ENCODE assay signal across 18 cellular contexts in the genomic region with DNA sequence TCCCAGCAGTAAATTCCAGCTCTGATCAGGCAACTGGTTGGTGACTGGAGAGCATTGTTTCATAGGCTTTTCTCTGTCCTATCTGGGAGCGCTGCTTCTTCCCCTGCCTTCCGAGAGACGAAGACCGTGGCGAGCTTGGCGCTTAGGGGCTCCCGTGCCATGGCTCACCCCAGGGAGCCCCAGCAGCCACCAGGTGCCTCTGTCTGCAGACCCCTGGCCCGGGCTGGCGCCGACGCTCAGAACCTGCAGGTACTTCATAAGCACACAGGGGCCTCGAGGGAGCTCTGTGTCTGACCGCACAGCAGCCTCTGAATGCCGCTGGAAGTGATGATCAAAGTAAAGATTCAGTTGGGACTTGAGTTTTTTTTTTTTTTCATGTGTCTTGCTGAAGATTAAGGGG. TPM values are rescaled to one million over a fixed set of nuclear protein-coding genes. Genes with fewer than 3 reads are reported as not detected.
DNase-seq lines count a peak whose midpoint lies in the region; ATAC-seq, FAIRE-seq and TF ChIP-seq lines count a peak whose summit lies in the region.
"Had no signal": no experiment of that assay in that cellular context is flagged by ENCODE, and none has a peak within 500 bp of the region (broad histone marks: within the 10 kb centered on the region; RNA-seq: fewer than 3 reads in every experiment).

No MANE protein-coding gene starts in this region.

- H3K4me1 ChIP-seq in BLaER1 (peaks cover 32% of the 10 kb centered on the region), IMR-90 (ENCODE audit: control insufficient read depth, insufficient read depth, low read length) (no peaks in the 10 kb centered on the region), endothelial cell of umbilical vein (ENCODE audit: control insufficient read depth, extremely low read depth, insufficient read depth, low read length) (no peaks in the 10 kb centered on the region), psoas muscle (no peaks in the 10 kb centered on the region)
- H3K4me1 ChIP-seq: BE2C had no signal

- in situ Hi-C loops in IMR-90 (cut with MboI; ENCODE audit: low sequenced_read_pairs) = no loop called here

- H3K79me1 ChIP-seq in IMR-90 (ENCODE audit: low read depth in 1 of 2, low read length in 2 of 2) = peaks cover 0 to 25% of the 10 kb centered on the region in 2 experiments; a peak in 3 of 4 replicates

- H2BK20ac ChIP-seq in IMR-90 (ENCODE audit: low read depth, low read length) = no peak overlapping the region

- H2BK5ac ChIP-seq in IMR-90 (ENCODE audit: low read depth, low read length, poor library complexity, severe bottlenecking) = no peak overlapping the region

- no peaks in the 10 kb centered on the region for H3K79me2 ChIP-seq in endothelial cell of umbilical vein (ENCODE audit: control insufficient read depth, insufficient read depth, low read length)

- BruUV-seq in IMR-90 (replicated peaks; lab: Mats Ljungman, UMichigan) = TSS peak; percentile 61
- BruUV-seq in endothelial cell of umbilical vein (replicated peaks; lab: Mats Ljungman, UMichigan) = TSS peak; percentile 41

- intact Hi-C loops in IMR-90 (cut with micrococcal nuclease) (loop anchor here (10.0 kb wide), 1 partner anchor 485 kb away; no protein-coding TSS in a partner anchor), endothelial cell of umbilical vein (cut with micrococcal nuclease) (no loop called here), psoas muscle (cut with DNase I) (no loop called here)

- 69% methylated on average over 4 of the region's 14 CpGs; no CpG with 5 or more reads in 1 of the 2 experiments for WGBS in IMR-90 (ENCODE audit: extremely low coverage in 2 of 2, insufficient read length in 1 of 2), 2 experiments
- WGBS in psoas muscle, 3 donors = 93 to 94% (median 94%) methylated on average over 14 of the region's 14 CpGs

- CTCF ChIA-PET in IMR-90 (lab: Yijun Ruan, JAX) = interaction anchor here (0.6 to 0.7 kb wide), 3 partner anchors 18 to 495 kb away, joined by 3 to 4 read pairs (median 3); no protein-coding TSS in a partner anchor
- CTCF ChIA-PET in endothelial cell of umbilical vein (lab: Charles Lee) = interaction anchor here (0.8 to 0.9 kb wide), 2 partner anchors 198 to 484 kb away, joined by 3 to 4 read pairs; no protein-coding TSS in a partner anchor

- peaks cover 1% of the 10 kb centered on the region; the same call in 1 of the 2 replicates for H3K9me1 ChIP-seq in IMR-90 (ENCODE audit: insufficient read depth, low read length)
- no peaks in the 10 kb centered on the region for H3K9me1 ChIP-seq in endothelial cell of umbilical vein (replicated peaks; ENCODE audit: control insufficient read depth, extremely low read depth, insufficient read depth, low read length)

- H3K36me3 ChIP-seq in BLaER1 = peaks cover 74% of the 10 kb centered on the region
- H3K36me3 ChIP-seq in IMR-90 (ENCODE audit: control insufficient read depth, insufficient read depth, low read length) = peaks cover 36% of the 10 kb centered on the region
- peaks cover 9 to 28% of the 10 kb centered on the region in 2 experiments for H3K36me3 ChIP-seq in endothelial cell of umbilical vein (ENCODE audit: control insufficient read depth in 2 of 2, extremely low read depth in 1 of 2, insufficient read depth in 2 of 2, low read length in 2 of 2)
- H3K36me3 ChIP-seq in psoas muscle (ENCODE audit: insufficient read depth in 1 of 2, low read depth in 1 of 2) = peaks cover 6 to 80% of the 10 kb centered on the region in 2 donors

- no peak overlapping the region for H4K5ac ChIP-seq in IMR-90 (ENCODE audit: low read depth, low read length)

- no peak overlapping the region for H4K8ac ChIP-seq in IMR-90 (ENCODE audit: low read depth in 2 of 2, low read length in 2 of 2)

- H3K4me2 ChIP-seq in BLaER1 (peak overlapping the region; percentile 75), IMR-90 (ENCODE audit: low read depth, low read length) (no peak overlapping the region), endothelial cell of umbilical vein (ENCODE audit: insufficient read depth, low read length) (no peak overlapping the region)
- H3K4me2 ChIP-seq: GM23338 had no signal

- POLR2A ChIA-PET in IMR-90 (lab: Charles Lee; ENCODE audit: unreplicated experiment) = no interaction called here
- POLR2A ChIA-PET in endothelial cell of umbilical vein (lab: Charles Lee) = interaction anchor here (0.7 kb wide), 1 partner anchor 226 kb away, joined by 3 read pairs; no protein-coding TSS in a partner anchor

- H3K56ac ChIP-seq in IMR-90 (ENCODE audit: extremely low read depth, insufficient read depth, low read length) = no peak overlapping the region

- H2AFZ ChIP-seq in IMR-90 (replicated peaks; ENCODE audit: low read length, poor library complexity) = no peak overlapping the region
- H2AFZ ChIP-seq in endothelial cell of umbilical vein (ENCODE audit: low read depth, low read length) = no peak overlapping the region
- H2AFZ ChIP-seq: GM23338 had no signal

- H3K36me3 Mint-ChIP-seq in stimulated activated effector memory CD8-positive, alpha-beta T cell treated with anti-CD3 and anti-CD28 coated beads, Interleukin-12 subunit alpha, Interleukin-12 subunit beta, amount 100 ng/mL, for 72 hours = peaks cover 93% of the 10 kb centered on the region

- peak overlapping the region; percentile 20 for H3K27ac Mint-ChIP-seq in stimulated activated effector memory CD8-positive, alpha-beta T cell treated with anti-CD3 and anti-CD28 coated beads, Interleukin-12 subunit alpha, Interleukin-12 subunit beta, amount 100 ng/mL, for 72 hours
- H3K27ac Mint-ChIP-seq: CD14-positive monocyte; CD4-positive, alpha-beta memory T cell; GM23338; IgD-negative memory B cell had no signal

- no peak for TF ChIP-seq RAD21 in IMR-90 (IDR thresholded peaks at IDR 0.05; ENCODE audit: low read length)

- no peak overlapping the region for H3K18ac ChIP-seq in IMR-90 (ENCODE audit: low read depth, low read length)

- H4K20me1 ChIP-seq in BLaER1 = peaks cover 78% of the 10 kb centered on the region
- H4K20me1 ChIP-seq in IMR-90 (ENCODE audit: insufficient read depth, low read length) = no peaks in the 10 kb centered on the region; the same call in 1 of the 2 replicates
- no peaks in the 10 kb centered on the region for H4K20me1 ChIP-seq in endothelial cell of umbilical vein (replicated peaks; ENCODE audit: control insufficient read depth, extremely low read depth, insufficient read depth, low read length)

- TF ChIP-seq POLR2A in IMR-90 (IDR thresholded peaks at IDR 0.05; ENCODE audit: low read depth, low read length) (no peak), endothelial cell of umbilical vein (IDR thresholded peaks at IDR 0.05; ENCODE audit: low read depth, low read length) (no peak)

- H3K4me3 Mint-ChIP-seq in stimulated activated effector memory CD8-positive, alpha-beta T cell treated with anti-CD3 and anti-CD28 coated beads, Interleukin-12 subunit alpha, Interleukin-12 subunit beta, amount 100 ng/mL, for 72 hours = no peak overlapping the region
- H3K4me3 Mint-ChIP-seq: CD14-positive monocyte; CD4-positive, alpha-beta memory T cell; GM23338; IgD-negative memory B cell had no signal

- no peak overlapping the region for H2AK5ac ChIP-seq in IMR-90 (ENCODE audit: low read depth, low read length)

- H4K91ac ChIP-seq in IMR-90 (ENCODE audit: insufficient read depth, low read depth, low read length) = no peak overlapping the region

- no peak overlapping the region for H3K14ac ChIP-seq in IMR-90 (replicated peaks; ENCODE audit: low read depth, low read length)

- H3K27me3 ChIP-seq in BLaER1 = no peaks in the 10 kb centered on the region
- no peaks in the 10 kb centered on the region for H3K27me3 ChIP-seq in IMR-90 (ENCODE audit: control insufficient read depth, insufficient read depth, low read length)
- no peaks in the 10 kb centered on the region for H3K27me3 ChIP-seq in endothelial cell of umbilical vein (ENCODE audit: control insufficient read depth in 2 of 2, insufficient read depth in 2 of 2, low read length in 2 of 2)
- H3K27me3 ChIP-seq in psoas muscle (ENCODE audit: insufficient read depth in 3 of 3, low read length in 2 of 3) = no peaks in the 10 kb centered on the region
- H3K27me3 ChIP-seq: BE2C had no signal

- H3K4ac ChIP-seq in IMR-90 (ENCODE audit: low read depth, low read length) = no peak overlapping the region

- H2AK9ac ChIP-seq in IMR-90 (replicated peaks; ENCODE audit: low read depth, low read length, poor library complexity) = no peak overlapping the region

- FAIRE-seq in endothelial cell of umbilical vein (lab: Jason Lieb, UNC) = no peak
- FAIRE-seq: H54 had no signal

- H3K9me3 ChIP-seq in BLaER1 (peaks cover 49% of the 10 kb centered on the region), IMR-90 (ENCODE audit: control insufficient read depth, insufficient read depth, low read length) (no peaks in the 10 kb centered on the region), endothelial cell of umbilical vein (replicated peaks; ENCODE audit: control insufficient read depth, insufficient read depth, low read length) (no peaks in the 10 kb centered on the region), psoas muscle (no peaks in the 10 kb centered on the region)
- H3K9me3 ChIP-seq: BE2C had no signal

- ATAC-seq in IMR-90 (ENCODE audit: low read depth) (no peak), psoas muscle (no peak)
- ATAC-seq in stimulated activated effector memory CD8-positive, alpha-beta T cell treated with anti-CD3 and anti-CD28 coated beads, Interleukin-12 subunit alpha, Interleukin-12 subunit beta, amount 100 ng/mL, for 72 hours = no peak
- ATAC-seq: GM23338 had no signal

- dilution Hi-C loops in IMR-90 (cut with HindIII; ENCODE audit: low sequenced_read_pairs, unreplicated experiment) (no loop called here), endothelial cell of umbilical vein (cut with MboI; ENCODE audit: extremely low pct_ligation_motif_present, low sequenced_read_pairs) (no loop called here)

- H3K27ac ChIP-seq in BLaER1 = no peak overlapping the region
- no peak overlapping the region for H3K27ac ChIP-seq in IMR-90 (ENCODE audit: insufficient read depth, low read length)
- no peak overlapping the region for H3K27ac ChIP-seq in endothelial cell of umbilical vein (ENCODE audit: insufficient read depth, low read depth, low read length)
- H3K27ac ChIP-seq in psoas muscle = no peak overlapping the region
- H3K27ac ChIP-seq: HL-60 had no signal

- H3K9ac ChIP-seq in BLaER1 = no peak overlapping the region
- H3K9ac ChIP-seq in IMR-90 (ENCODE audit: low read depth, low read length) = no peak overlapping the region
- no peak overlapping the region for H3K9ac ChIP-seq in endothelial cell of umbilical vein (replicated peaks; ENCODE audit: extremely low read depth, insufficient read depth, low read length)

- H3K4me3 ChIP-seq in BLaER1 (no peak overlapping the region), IMR-90 (ENCODE audit: insufficient read depth, low read depth, low read length) (no peak overlapping the region), endothelial cell of umbilical vein (replicated peaks in 1 of 3; ENCODE audit: insufficient read depth in 1 of 3, low read depth in 1 of 3, low read length in 3 of 3) (no peak overlapping the region), psoas muscle (no peak overlapping the region)
- H3K4me3 ChIP-seq: GM23338 had no signal

- H3K9me3 Mint-ChIP-seq in stimulated activated effector memory CD8-positive, alpha-beta T cell treated with anti-CD3 and anti-CD28 coated beads, Interleukin-12 subunit alpha, Interleukin-12 subunit beta, amount 100 ng/mL, for 72 hours = no peaks in the 10 kb centered on the region

- DNase-seq in IMR-90 = no peak
- no peak for DNase-seq in endothelial cell of umbilical vein (ENCODE audit: low read depth, low spot score)
- DNase-seq in stimulated activated effector memory CD8-positive, alpha-beta T cell treated with anti-CD3 and anti-CD28 coated beads, Interleukin-12 subunit alpha, Interleukin-12 subunit beta, amount 100 ng/mL, for 72 hours (ENCODE audit: low spot score in 2 of 2) = no peak
- DNase-seq in activated naive CD4-positive, alpha-beta T cell treated with anti-CD3 and anti-CD28 coated beads, Interleukin-2, amount 50 U/mL, for 16 hours = no peak
- DNase-seq in psoas muscle = no peak
- no peak for DNase-seq in NCI-H2081 treated with DMSO at 0.1 percent for 48 hours (lab: John Stamatoyannopoulos, UW)
- DNase-seq: BE2C; CD4-positive, alpha-beta memory T cell; DMS153; DMS79; GDM1; HCEC 1CT had no signal

- H2BK15ac ChIP-seq in IMR-90 (ENCODE audit: low read depth, low read length) = no peak overlapping the region

- H2BK120ac ChIP-seq in IMR-90 (ENCODE audit: low read depth, low read length) = no peak overlapping the region

- H3K23ac ChIP-seq in IMR-90 (ENCODE audit: low read depth, low read length) = no peak overlapping the region

- H3K4me1 Mint-ChIP-seq in stimulated activated effector memory CD8-positive, alpha-beta T cell treated with anti-CD3 and anti-CD28 coated beads, Interleukin-12 subunit alpha, Interleukin-12 subunit beta, amount 100 ng/mL, for 72 hours = peaks cover 7% of the 10 kb centered on the region
- H3K4me1 Mint-ChIP-seq: CD14-positive monocyte, GM23338, IgD-negative memory B cell had no signal

- TF ChIP-seq CTCF in IMR-90 (conservative IDR thresholded peaks at IDR 0.05; ENCODE audit: low read depth, low read length) (no peak), endothelial cell of umbilical vein (IDR thresholded peaks at IDR 0.05; ENCODE audit: extremely low read depth in 1 of 2, insufficient read depth in 1 of 2, low read depth in 1 of 2, low read length in 2 of 2) (no peak), psoas muscle (IDR thresholded peaks at IDR 0.05) (no peak)

RNA-seq across cellular contexts. Expression of a gene that starts 19.1 kb away (rescaled TPM):
- 0.18 and 0.28 TPM in 2 replicates for total RNA-seq in IMR-90 (2012; rRNA removed)
- polyA plus RNA-seq in IMR-90 (2012; rRNA removed) = 0.14 TPM in 2 replicates
- not detected in 2 replicates for polyA plus RNA-seq in IMR-90 (2012; cell fraction: cytosol; rRNA removed)
- polyA plus RNA-seq in IMR-90 (2012; cell fraction: nucleus; rRNA removed; ENCODE audit: low replicate concordance) = 0.04 and 0.73 TPM in 2 replicates
- 0.44 and 0.53 TPM in 2 replicates for total RNA-seq in endothelial cell of umbilical vein
- 0.14 and 0.16 TPM in 2 replicates for polyA plus RNA-seq in endothelial cell of umbilical vein
- 0.09 and 0.14 TPM in 2 replicates for polyA plus RNA-seq in endothelial cell of umbilical vein (2011; cell fraction: cytosol; rRNA removed)
- 1.7 and 2.0 TPM in 2 replicates for polyA plus RNA-seq in endothelial cell of umbilical vein (2011; cell fraction: nucleus; rRNA removed)
- 0.20 and 0.29 TPM in 2 replicates for polyA plus RNA-seq in endothelial cell of umbilical vein (2012)
- polyA minus RNA-seq in endothelial cell of umbilical vein = 0.38 TPM in 1 of 2 replicates, not detected in the other
- not detected for polyA minus RNA-seq in endothelial cell of umbilical vein (2011; cell fraction: cytosol; rRNA and poly(A)+ RNA removed)
- polyA minus RNA-seq in endothelial cell of umbilical vein (2011; cell fraction: nucleus; rRNA and poly(A)+ RNA removed) = 0.87 and 1.0 TPM in 2 replicates
- under 1 TPM; 0.17 to 0.58 (median 0.38) TPM for total RNA-seq in psoas muscle
- polyA plus RNA-seq in psoas muscle = under 1 TPM; 0.06 to 0.39 (median 0.14) TPM
